16 cellular contexts compared by ENCODE assay signal in genomic region chr4:726816-727215, GRCh38. TPM values are rescaled to one million over a fixed set of nuclear protein-coding genes. Genes with fewer than 3 reads are reported as not detected.
DNase-seq lines count a peak whose midpoint lies in the region; ATAC-seq and TF ChIP-seq lines count a peak whose summit lies in the region.
"Had no signal": no experiment of that assay in that cellular context is flagged by ENCODE, and none has a peak within 500 bp of the region (broad histone marks: within the 10 kb centered on the region; RNA-seq: fewer than 3 reads in every experiment).

No MANE protein-coding gene starts in this region.

- peaks cover 76% of the 10 kb centered on the region for H3K79me2 ChIP-seq in osteoblast (ENCODE audit: insufficient read depth, low read length)

- no peak for TF ChIP-seq CTCF in CD4-positive, alpha-beta T cell (IDR thresholded peaks at IDR 0.05)
- no peak for TF ChIP-seq CTCF in endodermal cell (conservative IDR thresholded peaks at IDR 0.05)
- no peak for TF ChIP-seq CTCF in osteoblast (IDR thresholded peaks at IDR 0.05; ENCODE audit: extremely low read depth, low read depth, low read length)
- TF ChIP-seq CTCF in GM10248 (IDR thresholded peaks at IDR 0.05; ENCODE audit: control extremely low read depth, extremely low read depth, low read depth, missing control alignments): no peak
- no peak for TF ChIP-seq CTCF in GM20000 (IDR thresholded peaks at IDR 0.05; ENCODE audit: extremely low read depth, missing control alignments)

- H3K27ac Mint-ChIP-seq in CD4-positive, alpha-beta T cell: peak overlapping the region; percentile 10
- H3K27ac Mint-ChIP-seq in endodermal cell: peak overlapping the region; percentile 28

- WGBS in endodermal cell (ENCODE audit: insufficient coverage in 1 of 2, insufficient read length in 1 of 2), 2 experiments: 96 to 97% methylated on average over 11 to 15 of the region's 15 CpGs

- H3K27me3 ChIP-seq in CD4-positive, alpha-beta T cell (ENCODE audit: control insufficient read depth, insufficient read depth, low read length): no peaks in the 10 kb centered on the region
- H3K27me3 ChIP-seq in endodermal cell (ENCODE audit: control insufficient read depth, insufficient read depth, low read length, poor library complexity, severe bottlenecking) (no peaks in the 10 kb centered on the region), osteoblast (ENCODE audit: insufficient read depth, low read length) (no peaks in the 10 kb centered on the region)
- H3K27me3 ChIP-seq: upper lobe of right lung had no signal

- intact Hi-C loops in CD4-positive, alpha-beta T cell (cut with DNase I, micrococcal nuclease): no loop called here

- H3K4me2 ChIP-seq in osteoblast (ENCODE audit: insufficient read depth, low read length): peak overlapping the region; percentile 51
- H3K4me2 ChIP-seq: PC-9 had no signal

- no peaks in the 10 kb centered on the region for H3K9me3 Mint-ChIP-seq in CD4-positive, alpha-beta T cell
- H3K9me3 Mint-ChIP-seq in endodermal cell: no peaks in the 10 kb centered on the region
- H3K9me3 Mint-ChIP-seq: T-cell had no signal

- no peak overlapping the region for H3K27ac ChIP-seq in CD4-positive, alpha-beta T cell (ENCODE audit: low read depth, low read length)
- no peak overlapping the region for H3K27ac ChIP-seq in endodermal cell (ENCODE audit: low read depth, low read length)
- peak overlapping the region; percentile 78 for H3K27ac ChIP-seq in osteoblast (ENCODE audit: low read depth, low read length)
- H3K27ac ChIP-seq: upper lobe of right lung had no signal

- H3K4me3 Mint-ChIP-seq in CD4-positive, alpha-beta T cell: no peak overlapping the region
- no peak overlapping the region for H3K4me3 Mint-ChIP-seq in endodermal cell
- H3K4me3 Mint-ChIP-seq: CD14-positive monocyte, T-cell had no signal

- H3K36me3 ChIP-seq in endodermal cell (ENCODE audit: control insufficient read depth, insufficient read depth, low read length) (peaks cover 33% of the 10 kb centered on the region), osteoblast (ENCODE audit: insufficient read depth, low read length) (peaks cover 11% of the 10 kb centered on the region)

- H4K20me1 ChIP-seq in osteoblast (ENCODE audit: insufficient read depth, low read length): peaks cover 55% of the 10 kb centered on the region

- H2AFZ ChIP-seq in osteoblast (ENCODE audit: low read length): no peak overlapping the region
- H2AFZ ChIP-seq: PC-9 had no signal

- H3K4me3 ChIP-seq in endodermal cell (ENCODE audit: low read length): no peak overlapping the region
- H3K4me3 ChIP-seq in osteoblast (ENCODE audit: insufficient read depth, low read length): peak overlapping the region; percentile 16
- H3K4me3 ChIP-seq: GM12878, PC-9, upper lobe of right lung had no signal

- H3K4me1 ChIP-seq in endodermal cell (ENCODE audit: control insufficient read depth, insufficient read depth, low read length) (no peaks in the 10 kb centered on the region), osteoblast (ENCODE audit: insufficient read depth, low read length) (peaks cover 25% of the 10 kb centered on the region)

- H3K9ac ChIP-seq in endodermal cell (ENCODE audit: extremely low read depth, low read length, poor library complexity, severe bottlenecking): no peak overlapping the region

- ATAC-seq in CD4-positive, alpha-beta T cell (ENCODE audit: poor library complexity): no peak
- ATAC-seq in HG03139 (IDR thresholded peaks at IDR 0.05; ENCODE audit: unreplicated experiment): no peak
- ATAC-seq: GM12878, T-cell, upper lobe of right lung had no signal

- DNase-seq in CD4-positive, alpha-beta T cell: no peak
- peak; percentile 39 for DNase-seq in MV-4-11 (lab: John Stamatoyannopoulos, UW)
- no peak for DNase-seq in endodermal cell
- no peak for DNase-seq in osteoblast (ENCODE audit: insufficient read length, low spot score, missing footprints)
- no peak for DNase-seq in GM10248 (ENCODE audit: extremely low spot score)
- DNase-seq in NCI-H345 treated with DMSO at 0.1 percent for 48 hours (lab: John Stamatoyannopoulos, UW; ENCODE audit: unreplicated experiment): no peak
- DNase-seq in GM20000 (ENCODE audit: low spot score): no peak
- DNase-seq: activated CD4-positive, CD25-positive, alpha-beta regulatory T cell treated with anti-CD3 and anti-CD28 coated beads, Interleukin-2, amount 50 U/mL, for 72 hours; NCI-H510A treated with DMSO at 0.1 percent for 48 hours; PC-9; stimulated activated CD4-positive, alpha-beta T cell treated with anti-CD3 and anti-CD28 coated beads, Interleukin-4, amount 100 ng/mL, for 1 hour; T-cell; upper lobe of right lung had no signal

- H3K9me3 ChIP-seq in CD4-positive, alpha-beta T cell (ENCODE audit: control insufficient read depth, low read length): no peaks in the 10 kb centered on the region
- H3K9me3 ChIP-seq in endodermal cell (ENCODE audit: control insufficient read depth, low read length): no peaks in the 10 kb centered on the region
- H3K9me3 ChIP-seq in osteoblast (ENCODE audit: low read depth, low read length): no peaks in the 10 kb centered on the region
- H3K9me3 ChIP-seq: upper lobe of right lung had no signal

- peaks cover 5% of the 10 kb centered on the region for H3K4me1 Mint-ChIP-seq in CD4-positive, alpha-beta T cell (ENCODE audit: low read depth)
- H3K4me1 Mint-ChIP-seq in endodermal cell: no peaks in the 10 kb centered on the region

- POLR2A ChIA-PET in CD4-positive, alpha-beta T cell (lab: Charles Lee): no interaction called here
- POLR2A ChIA-PET in GM10248 (lab: Yijun Ruan, JAX): no interaction called here

- H3K36me3 Mint-ChIP-seq in CD4-positive, alpha-beta T cell (ENCODE audit: low read depth): peaks cover 13% of the 10 kb centered on the region
- peaks cover 45% of the 10 kb centered on the region for H3K36me3 Mint-ChIP-seq in endodermal cell (ENCODE audit: low read depth)

- H3K27me3 Mint-ChIP-seq in CD4-positive, alpha-beta T cell: no peaks in the 10 kb centered on the region
- H3K27me3 Mint-ChIP-seq in endodermal cell (ENCODE audit: insufficient read depth): no peaks in the 10 kb centered on the region
- H3K27me3 Mint-ChIP-seq: T-cell had no signal

- CTCF ChIA-PET in CD4-positive, alpha-beta T cell (lab: Charles Lee): no interaction called here
- CTCF ChIA-PET in GM10248 (lab: Yijun Ruan, JAX): interaction anchor here (1.2 kb wide), 2 partner anchors 16 to 260 kb away, joined by 3 read pairs; partner anchors contain the start of gene IDUA

RNA-seq across cellular contexts. Expression of gene PCGF3, which starts 21.2 kb away (rescaled TPM):
- 10 to 100 TPM; 45.1 to 48.6 TPM for total RNA-seq in CD4-positive, alpha-beta T cell
- total RNA-seq in endodermal cell: 10 to 100 TPM; 53.1 to 64.0 TPM
- 64.4 TPM for polyA plus RNA-seq in endodermal cell (2013, experiment 1 of 2)
- polyA plus RNA-seq in endodermal cell (2013, experiment 2 of 2): 55.3 TPM
- 32.7 and 43.1 TPM in 2 replicates for total RNA-seq in osteoblast

RNA-seq across cellular contexts. Expression of gene SLC49A3, which starts 37.9 kb away (rescaled TPM):
- total RNA-seq in CD4-positive, alpha-beta T cell: under 1 TPM; 0.22 to 0.91 TPM
- 10 to 100 TPM; 15.1 to 16.4 TPM for total RNA-seq in endodermal cell
- 2.0 TPM for polyA plus RNA-seq in endodermal cell (2013, experiment 1 of 2)
- 1.0 TPM for polyA plus RNA-seq in endodermal cell (2013, experiment 2 of 2)
- 11.6 and 13.6 TPM in 2 replicates for total RNA-seq in osteoblast

RNA-seq across cellular contexts. Expression of gene MYL5, which starts 52.5 kb away (rescaled TPM):
- total RNA-seq in CD4-positive, alpha-beta T cell: 10 to 100 TPM; 25.3 to 29.2 TPM
- total RNA-seq in endodermal cell: 10 to 100 TPM; 20.0 to 23.4 TPM
- polyA plus RNA-seq in endodermal cell (2013, experiment 1 of 2): 8.7 TPM
- 6.1 TPM for polyA plus RNA-seq in endodermal cell (2013, experiment 2 of 2)
- total RNA-seq in osteoblast: 17.7 and 22.8 TPM in 2 replicates

RNA-seq across cellular contexts. Expression of gene ATP5ME, which starts 52.7 kb away (rescaled TPM):
- total RNA-seq in CD4-positive, alpha-beta T cell: 100 to 1,000 TPM; 109 to 126 TPM
- 100 to 1,000 TPM; 407 to 456 TPM for total RNA-seq in endodermal cell
- polyA plus RNA-seq in endodermal cell (2013, experiment 1 of 2): 299 TPM
- 303 TPM for polyA plus RNA-seq in endodermal cell (2013, experiment 2 of 2)
- total RNA-seq in osteoblast: 60.8 and 70.4 TPM in 2 replicates
